In the genomic region with DNA sequence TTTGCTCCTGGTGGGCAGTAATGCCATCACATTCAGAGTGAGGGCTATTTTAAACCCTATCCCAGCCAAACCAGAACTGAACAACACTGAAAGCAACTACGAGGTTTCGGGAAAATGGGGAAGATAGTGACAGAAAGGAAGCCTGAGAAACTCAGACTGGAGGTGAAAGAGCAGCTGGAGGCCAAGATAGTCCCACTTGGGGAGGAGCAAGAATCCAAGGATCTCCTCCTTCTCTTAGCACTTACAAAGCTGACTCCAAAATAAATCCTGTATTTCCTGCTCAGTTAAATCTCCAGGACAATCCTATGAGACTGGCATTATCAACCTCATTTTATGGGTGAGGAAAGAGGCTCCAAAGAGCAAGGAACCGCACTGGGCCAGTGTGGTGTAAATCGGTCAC, we compare ENCODE assay signal across 22 cellular contexts.
"Had no signal": no experiment of that assay in that cellular context is flagged by ENCODE, and none has a peak within 500 bp of the region (broad histone marks: within the 10 kb centered on the region; RNA-seq: fewer than 3 reads in every experiment).

No MANE protein-coding gene starts in this region.

- DNase-seq: dermis blood vessel endothelial cell; dorsolateral prefrontal cortex; effector CD4-positive, alpha-beta T cell; effector memory CD4-positive, alpha-beta T cell; erythroblast; esophagus squamous epithelium; foreskin fibroblast; foreskin melanocyte; gastrocnemius medialis; glutamatergic neuron; head of caudate nucleus; heart right ventricle; hippocampal formation; left cardiac atrium; left lung; left ventricle myocardium superior; lower lobe of right lung; mesenchymal stem cell; midbrain had no signal

- H3K4me3 ChIP-seq: coronary artery, dorsolateral prefrontal cortex, esophagus squamous epithelium, gastrocnemius medialis, heart right ventricle, left lung, lower lobe of right lung had no signal

- H3K27ac ChIP-seq: coronary artery, dorsolateral prefrontal cortex, epithelial cell of prostate, esophagus squamous epithelium, gastrocnemius medialis, heart right ventricle, left lung, lower lobe of right lung had no signal

- H3K9me3 ChIP-seq: esophagus squamous epithelium, gastrocnemius medialis, heart right ventricle, left lung, lower lobe of right lung had no signal

- H3K27me3 ChIP-seq: dorsolateral prefrontal cortex, esophagus squamous epithelium, gastrocnemius medialis, heart right ventricle, left lung had no signal

- H3K4me1 ChIP-seq: esophagus squamous epithelium, gastrocnemius medialis, heart right ventricle, left lung, lower lobe of right lung had no signal

- H3K36me3 ChIP-seq: esophagus squamous epithelium, gastrocnemius medialis, heart right ventricle, left lung, lower lobe of right lung had no signal

- ATAC-seq: esophagus mucosa, gastrocnemius medialis, heart right ventricle, left cardiac atrium, left lung, left ventricle myocardium superior, lower lobe of right lung had no signal
